ENCODE assay signal across 33 cellular contexts in genomic region chr21:37297364-37297763, GRCh38.
"Had no signal": no experiment of that assay in that cellular context is flagged by ENCODE, and none has a peak within 500 bp of the region (broad histone marks: within the 10 kb centered on the region; RNA-seq: fewer than 3 reads in every experiment).

No MANE protein-coding gene starts in this region.

- H3K4me3 ChIP-seq: adrenal gland, ascending aorta, breast epithelium, cardiac muscle cell, colonic mucosa, esophagus squamous epithelium, gastroesophageal sphincter had no signal

- H3K4me1 ChIP-seq: ascending aorta, breast epithelium, colonic mucosa, esophagus squamous epithelium had no signal

- H3K4me3 Mint-ChIP-seq: activated CD4-positive, alpha-beta memory T cell treated with anti-CD3 and anti-CD28 coated beads for 36 hours; activated CD8-positive, alpha-beta memory T cell treated with anti-CD3 and anti-CD28 coated beads, Interleukin-2, amount 10 ng/mL, durations not matched to agents 7 days and 5 days; activated CD8-positive, alpha-beta T cell treated with anti-CD3 and anti-CD28 coated beads, Interleukin-2, amount 10 ng/mL, durations not matched to agents 7 days and 5 days; activated naive CD4-positive, alpha-beta T cell treated with anti-CD3 and anti-CD28 coated beads for 36 hours; activated naive CD4-positive, alpha-beta T cell treated with anti-CD3 and anti-CD28 coated beads, Interleukin-2, amount 50 U/mL, for 24 hours; activated naive CD8-positive, alpha-beta T cell treated with anti-CD3 and anti-CD28 coated beads for 36 hours; activated naive CD8-positive, alpha-beta T cell treated with anti-CD3 and anti-CD28 coated beads, Interleukin-2, amount 50 U/mL, for 24 hours; activated T-helper 1 cell treated with anti-CD3 and anti-CD28 coated beads, Interleukin-12 subunit alpha, Interleukin-12 subunit beta, Interleukin-2, Interleukin-4 antibody, amounts not matched to agents 30 ng/mL and 10 ng/mL and 1 ng/mL, durations not matched to agents 14 hours and 24 hours and 36 hours; brain; WTC11 had no signal

- H3K27me3 Mint-ChIP-seq: activated naive CD4-positive, alpha-beta T cell treated with anti-CD3 and anti-CD28 coated beads, Interleukin-2, amount 50 U/mL, for 24 hours; activated naive CD8-positive, alpha-beta T cell treated with anti-CD3 and anti-CD28 coated beads for 36 hours had no signal

- H3K36me3 Mint-ChIP-seq: activated CD4-positive, alpha-beta memory T cell treated with anti-CD3 and anti-CD28 coated beads for 36 hours; activated CD8-positive, alpha-beta memory T cell treated with anti-CD3 and anti-CD28 coated beads, Interleukin-2, amount 10 ng/mL, durations not matched to agents 7 days and 5 days; activated naive CD4-positive, alpha-beta T cell treated with anti-CD3 and anti-CD28 coated beads, Interleukin-2, amount 50 U/mL, for 24 hours; activated naive CD8-positive, alpha-beta T cell treated with anti-CD3 and anti-CD28 coated beads for 36 hours; brain; WTC11 had no signal

- DNase-seq: activated CD4-positive, alpha-beta memory T cell treated with anti-CD3 and anti-CD28 coated beads for 36 hours; activated CD4-positive, alpha-beta T cell treated with anti-CD3 and anti-CD28 coated beads for 48 hours; activated CD8-positive, alpha-beta memory T cell treated with anti-CD3 and anti-CD28 coated beads, Interleukin-2, amount 10 ng/mL, durations not matched to agents 7 days and 5 days; activated CD8-positive, alpha-beta memory T cell treated with anti-CD3 and anti-CD28 coated beads, Interleukin-2, amount 50 U/mL, for 4 hours; activated CD8-positive, alpha-beta T cell treated with anti-CD3 and anti-CD28 coated beads, Interleukin-2, amount 10 ng/mL, durations not matched to agents 7 days and 5 days; activated effector memory CD4-positive, alpha-beta T cell treated with anti-CD3 and anti-CD28 coated beads, Interleukin-2, amount 50 U/mL, for 16 hours; activated naive CD4-positive, alpha-beta T cell treated with anti-CD3 and anti-CD28 coated beads for 36 hours; activated naive CD8-positive, alpha-beta T cell treated with anti-CD3 and anti-CD28 coated beads for 36 hours; activated naive CD8-positive, alpha-beta T cell treated with anti-CD3 and anti-CD28 coated beads, Interleukin-2, amount 50 U/mL, for 24 hours; activated T-cell treated with anti-CD3 and anti-CD28 coated beads, Interleukin-2, amount 50 U/mL, for 1 hour; activated T-cell treated with anti-CD3 and anti-CD28 coated beads, Interleukin-2, amount 50 U/mL, for 48 hours; central memory CD4-positive, alpha-beta T cell; cerebellar nuclear complex; colonic mucosa; effector CD8-positive, alpha-beta T cell; esophagus squamous epithelium; foreskin melanocyte; T-helper 2 cell had no signal

- H3K9me3 Mint-ChIP-seq: activated CD4-positive, alpha-beta memory T cell treated with anti-CD3 and anti-CD28 coated beads for 36 hours; activated naive CD4-positive, alpha-beta T cell treated with anti-CD3 and anti-CD28 coated beads for 36 hours; activated naive CD4-positive, alpha-beta T cell treated with anti-CD3 and anti-CD28 coated beads, Interleukin-2, amount 50 U/mL, for 24 hours; activated naive CD8-positive, alpha-beta T cell treated with anti-CD3 and anti-CD28 coated beads for 36 hours; activated naive CD8-positive, alpha-beta T cell treated with anti-CD3 and anti-CD28 coated beads, Interleukin-2, amount 50 U/mL, for 24 hours; activated T-helper 1 cell treated with anti-CD3 and anti-CD28 coated beads, Interleukin-12 subunit alpha, Interleukin-12 subunit beta, Interleukin-2, Interleukin-4 antibody, amounts not matched to agents 30 ng/mL and 10 ng/mL and 1 ng/mL, durations not matched to agents 14 hours and 24 hours and 36 hours; activated T-helper 2 cell treated with anti-CD3 and anti-CD28 coated beads, Interferon-gamma antibody, Interleukin-2, Interleukin-4, amounts not matched to agents 10 μg/mL and 5 μg/mL and 100 μg/mL, durations not matched to agents 14 hours and 24 hours and 36 hours; WTC11 had no signal

- ATAC-seq: activated CD8-positive, alpha-beta memory T cell treated with anti-CD3 and anti-CD28 coated beads, Interleukin-2, amount 10 ng/mL, durations not matched to agents 7 days and 5 days; activated CD8-positive, alpha-beta T cell treated with anti-CD3 and anti-CD28 coated beads, Interleukin-2, amount 10 ng/mL, durations not matched to agents 7 days and 5 days; activated naive CD8-positive, alpha-beta T cell treated with anti-CD3 and anti-CD28 coated beads, Interleukin-2, amount 50 U/mL, for 24 hours; gastroesophageal sphincter; WTC11 had no signal

- H3K27ac ChIP-seq: adrenal gland, ascending aorta, breast epithelium, cardiac muscle cell, colonic mucosa, epithelial cell of prostate, esophagus squamous epithelium, gastroesophageal sphincter, VCaP had no signal

- H3K27ac Mint-ChIP-seq: activated CD4-positive, alpha-beta memory T cell treated with anti-CD3 and anti-CD28 coated beads for 36 hours; activated CD8-positive, alpha-beta memory T cell treated with anti-CD3 and anti-CD28 coated beads, Interleukin-2, amount 10 ng/mL, durations not matched to agents 7 days and 5 days; activated CD8-positive, alpha-beta T cell treated with anti-CD3 and anti-CD28 coated beads, Interleukin-2, amount 10 ng/mL, durations not matched to agents 7 days and 5 days; activated naive CD4-positive, alpha-beta T cell treated with anti-CD3 and anti-CD28 coated beads for 36 hours; activated naive CD4-positive, alpha-beta T cell treated with anti-CD3 and anti-CD28 coated beads, Interleukin-2, amount 50 U/mL, for 24 hours; activated naive CD8-positive, alpha-beta T cell treated with anti-CD3 and anti-CD28 coated beads for 36 hours; activated naive CD8-positive, alpha-beta T cell treated with anti-CD3 and anti-CD28 coated beads, Interleukin-2, amount 50 U/mL, for 24 hours; activated T-helper 1 cell treated with anti-CD3 and anti-CD28 coated beads, Interleukin-12 subunit alpha, Interleukin-12 subunit beta, Interleukin-2, Interleukin-4 antibody, amounts not matched to agents 30 ng/mL and 10 ng/mL and 1 ng/mL, durations not matched to agents 14 hours and 24 hours and 36 hours; activated T-helper 2 cell treated with anti-CD3 and anti-CD28 coated beads, Interferon-gamma antibody, Interleukin-2, Interleukin-4, amounts not matched to agents 10 μg/mL and 5 μg/mL and 100 μg/mL, durations not matched to agents 14 hours and 24 hours and 36 hours; brain; WTC11 had no signal

- H3K36me3 ChIP-seq: adrenal gland, ascending aorta, breast epithelium, cardiac muscle cell, colonic mucosa, esophagus squamous epithelium, gastroesophageal sphincter had no signal

- H3K4me1 Mint-ChIP-seq: activated CD8-positive, alpha-beta memory T cell treated with anti-CD3 and anti-CD28 coated beads, Interleukin-2, amount 10 ng/mL, durations not matched to agents 7 days and 5 days; activated naive CD8-positive, alpha-beta T cell treated with anti-CD3 and anti-CD28 coated beads for 36 hours; activated naive CD8-positive, alpha-beta T cell treated with anti-CD3 and anti-CD28 coated beads, Interleukin-2, amount 50 U/mL, for 24 hours; brain; WTC11 had no signal

- FAIRE-seq: endometrium, endothelial cell of umbilical vein, TTC549 had no signal

- H3K9me3 ChIP-seq: adrenal gland, ascending aorta, breast epithelium, colonic mucosa, esophagus squamous epithelium, gastroesophageal sphincter had no signal

- H3K27me3 ChIP-seq: adrenal gland, ascending aorta, breast epithelium, cardiac muscle cell, colonic mucosa, esophagus squamous epithelium, gastroesophageal sphincter had no signal
